1 cellular context compared by ENCODE assay signal in genomic region chr2:209391776-209392401, GRCh38.
TF ChIP-seq lines count a peak whose summit lies in the region.

No MANE protein-coding gene starts in this region.

TF ChIP-seq in WTC11, 78 proteins besides CTCF, POLR2A, EP300 and RAD21 (continued from another document):
- TF ChIP-seq, protein P1, sequence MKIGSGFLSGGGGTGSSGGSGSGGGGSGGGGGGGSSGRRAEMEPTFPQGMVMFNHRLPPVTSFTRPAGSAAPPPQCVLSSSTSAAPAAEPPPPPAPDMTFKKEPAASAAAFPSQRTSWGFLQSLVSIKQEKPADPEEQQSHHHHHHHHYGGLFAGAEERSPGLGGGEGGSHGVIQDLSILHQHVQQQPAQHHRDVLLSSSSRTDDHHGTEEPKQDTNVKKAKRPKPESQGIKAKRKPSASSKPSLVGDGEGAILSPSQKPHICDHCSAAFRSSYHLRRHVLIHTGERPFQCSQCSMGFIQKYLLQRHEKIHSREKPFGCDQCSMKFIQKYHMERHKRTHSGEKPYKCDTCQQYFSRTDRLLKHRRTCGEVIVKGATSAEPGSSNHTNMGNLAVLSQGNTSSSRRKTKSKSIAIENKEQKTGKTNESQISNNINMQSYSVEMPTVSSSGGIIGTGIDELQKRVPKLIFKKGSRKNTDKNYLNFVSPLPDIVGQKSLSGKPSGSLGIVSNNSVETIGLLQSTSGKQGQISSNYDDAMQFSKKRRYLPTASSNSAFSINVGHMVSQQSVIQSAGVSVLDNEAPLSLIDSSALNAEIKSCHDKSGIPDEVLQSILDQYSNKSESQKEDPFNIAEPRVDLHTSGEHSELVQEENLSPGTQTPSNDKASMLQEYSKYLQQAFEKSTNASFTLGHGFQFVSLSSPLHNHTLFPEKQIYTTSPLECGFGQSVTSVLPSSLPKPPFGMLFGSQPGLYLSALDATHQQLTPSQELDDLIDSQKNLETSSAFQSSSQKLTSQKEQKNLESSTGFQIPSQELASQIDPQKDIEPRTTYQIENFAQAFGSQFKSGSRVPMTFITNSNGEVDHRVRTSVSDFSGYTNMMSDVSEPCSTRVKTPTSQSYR (CRISPR knock-in tag; IDR thresholded peaks at IDR 0.05), result no peak
- TF ChIP-seq E2F4 (CRISPR knock-in tag; IDR thresholded peaks at IDR 0.05; ENCODE audit: borderline replicate concordance, low read depth) (no peak), ZNF138 (CRISPR knock-in tag; conservative IDR thresholded peaks at IDR 0.05) (no peak), CREM (CRISPR knock-in tag; IDR thresholded peaks at IDR 0.05) (no peak), ZNF121 (CRISPR knock-in tag; IDR thresholded peaks at IDR 0.05) (no peak), MAX (CRISPR knock-in tag; IDR thresholded peaks at IDR 0.05) (no peak), TCF7 (CRISPR knock-in tag; IDR thresholded peaks at IDR 0.05; ENCODE audit: low read depth) (no peak)
TF ChIP-seq in WTC11: peak in this region for 0.
